Comparison of ENCODE assay signal across 1 cellular context in the genomic region with DNA sequence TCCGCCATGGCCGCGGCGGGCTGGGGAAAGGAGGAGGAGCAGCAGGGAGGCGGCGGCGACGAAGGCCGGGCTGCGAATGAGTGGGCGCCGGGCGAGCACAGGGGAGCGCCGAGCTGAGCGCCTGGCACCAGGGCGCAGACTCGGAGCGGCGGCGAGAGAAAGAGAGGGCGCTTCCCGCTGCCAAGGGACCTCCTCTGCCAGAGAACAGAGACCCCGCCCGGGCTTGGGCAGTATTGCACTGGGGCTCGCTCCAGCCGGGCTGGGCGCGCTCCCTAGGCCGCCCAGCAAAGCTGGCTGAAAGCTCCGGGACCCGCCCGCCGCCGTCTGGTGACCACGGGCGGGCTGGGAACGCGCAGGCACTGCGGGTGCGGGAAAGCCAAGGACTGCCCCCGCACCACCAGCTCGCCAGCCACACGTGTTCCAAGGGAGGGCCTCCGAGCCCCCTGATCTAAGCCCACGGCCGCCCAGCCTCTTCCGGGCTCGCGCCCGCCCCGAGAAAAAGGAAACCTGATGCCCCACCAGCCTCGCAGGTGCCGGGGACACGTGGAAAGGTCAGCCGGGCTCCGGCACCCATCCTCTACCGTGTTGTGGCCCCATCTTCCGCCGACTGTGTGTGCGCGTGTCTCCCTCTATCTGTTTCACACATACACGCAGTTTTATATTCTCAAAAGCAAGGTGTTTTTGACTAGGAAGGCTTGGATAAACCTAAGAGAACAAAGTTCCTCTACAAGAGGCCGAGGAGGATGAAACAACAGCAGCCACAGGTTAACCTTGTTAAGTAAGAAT.
TF ChIP-seq lines count a peak whose summit lies in the region.

A gene (minus strand): TSS at position 140 of the 786 bp plus-strand sequence. CDS start 132 bp downstream, at position 8.

TF ChIP-seq in HEK293, 187 proteins besides CTCF, POLR2A, EP300 and RAD21 (continued from another document):
- TF ChIP-seq, protein P1, sequence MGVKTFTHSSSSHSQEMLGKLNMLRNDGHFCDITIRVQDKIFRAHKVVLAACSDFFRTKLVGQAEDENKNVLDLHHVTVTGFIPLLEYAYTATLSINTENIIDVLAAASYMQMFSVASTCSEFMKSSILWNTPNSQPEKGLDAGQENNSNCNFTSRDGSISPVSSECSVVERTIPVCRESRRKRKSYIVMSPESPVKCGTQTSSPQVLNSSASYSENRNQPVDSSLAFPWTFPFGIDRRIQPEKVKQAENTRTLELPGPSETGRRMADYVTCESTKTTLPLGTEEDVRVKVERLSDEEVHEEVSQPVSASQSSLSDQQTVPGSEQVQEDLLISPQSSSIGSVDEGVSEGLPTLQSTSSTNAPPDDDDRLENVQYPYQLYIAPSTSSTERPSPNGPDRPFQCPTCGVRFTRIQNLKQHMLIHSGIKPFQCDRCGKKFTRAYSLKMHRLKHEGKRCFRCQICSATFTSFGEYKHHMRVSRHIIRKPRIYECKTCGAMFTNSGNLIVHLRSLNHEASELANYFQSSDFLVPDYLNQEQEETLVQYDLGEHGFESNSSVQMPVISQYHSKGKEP (tag by site-specific recombination; IDR thresholded peaks at IDR 0.05) = 0 out of 2 replicates have a peak, but pooled peaks have one; percentile 29
- TF ChIP-seq ZNF121 (tag by site-specific recombination; IDR thresholded peaks at IDR 0.05) (no peak), BCL11A (tag by site-specific recombination; IDR thresholded peaks at IDR 0.05; ENCODE audit: low read depth) (0 out of 2 replicates have a peak, but pooled peaks have one; percentile 63), ZNF335 (tag by site-specific recombination; conservative IDR thresholded peaks at IDR 0.05) (peak; percentile 45), HOXA7 (CRISPR knock-in tag; IDR thresholded peaks at IDR 0.05; ENCODE audit: borderline replicate concordance) (no peak), ZNF654 (tag by site-specific recombination; IDR thresholded peaks at IDR 0.05; ENCODE audit: low read depth) (peak; percentile 17), ZNF132 (tag by site-specific recombination; IDR thresholded peaks at IDR 0.05; ENCODE audit: borderline replicate concordance) (no peak), KLF9 (tag by site-specific recombination; IDR thresholded peaks at IDR 0.05; ENCODE audit: low read depth) (no peak), SP7 (tag by site-specific recombination; IDR thresholded peaks at IDR 0.05) (peak; percentile 76), ZBTB7A (tag by site-specific recombination; IDR thresholded peaks at IDR 0.05; ENCODE audit: low read depth) (0 out of 2 replicates have a peak, but pooled peaks have one; percentile 55), ZNF610 (tag by site-specific recombination; IDR thresholded peaks at IDR 0.05; ENCODE audit: borderline replicate concordance) (peak; percentile 95)
- TF ChIP-seq, protein P2, sequence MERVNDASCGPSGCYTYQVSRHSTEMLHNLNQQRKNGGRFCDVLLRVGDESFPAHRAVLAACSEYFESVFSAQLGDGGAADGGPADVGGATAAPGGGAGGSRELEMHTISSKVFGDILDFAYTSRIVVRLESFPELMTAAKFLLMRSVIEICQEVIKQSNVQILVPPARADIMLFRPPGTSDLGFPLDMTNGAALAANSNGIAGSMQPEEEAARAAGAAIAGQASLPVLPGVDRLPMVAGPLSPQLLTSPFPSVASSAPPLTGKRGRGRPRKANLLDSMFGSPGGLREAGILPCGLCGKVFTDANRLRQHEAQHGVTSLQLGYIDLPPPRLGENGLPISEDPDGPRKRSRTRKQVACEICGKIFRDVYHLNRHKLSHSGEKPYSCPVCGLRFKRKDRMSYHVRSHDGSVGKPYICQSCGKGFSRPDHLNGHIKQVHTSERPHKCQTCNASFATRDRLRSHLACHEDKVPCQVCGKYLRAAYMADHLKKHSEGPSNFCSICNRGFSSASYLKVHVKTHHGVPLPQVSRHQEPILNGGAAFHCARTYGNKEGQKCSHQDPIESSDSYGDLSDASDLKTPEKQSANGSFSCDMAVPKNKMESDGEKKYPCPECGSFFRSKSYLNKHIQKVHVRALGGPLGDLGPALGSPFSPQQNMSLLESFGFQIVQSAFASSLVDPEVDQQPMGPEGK (tag by site-specific recombination; IDR thresholded peaks at IDR 0.05) = peak; percentile 98
